In the genomic region with DNA sequence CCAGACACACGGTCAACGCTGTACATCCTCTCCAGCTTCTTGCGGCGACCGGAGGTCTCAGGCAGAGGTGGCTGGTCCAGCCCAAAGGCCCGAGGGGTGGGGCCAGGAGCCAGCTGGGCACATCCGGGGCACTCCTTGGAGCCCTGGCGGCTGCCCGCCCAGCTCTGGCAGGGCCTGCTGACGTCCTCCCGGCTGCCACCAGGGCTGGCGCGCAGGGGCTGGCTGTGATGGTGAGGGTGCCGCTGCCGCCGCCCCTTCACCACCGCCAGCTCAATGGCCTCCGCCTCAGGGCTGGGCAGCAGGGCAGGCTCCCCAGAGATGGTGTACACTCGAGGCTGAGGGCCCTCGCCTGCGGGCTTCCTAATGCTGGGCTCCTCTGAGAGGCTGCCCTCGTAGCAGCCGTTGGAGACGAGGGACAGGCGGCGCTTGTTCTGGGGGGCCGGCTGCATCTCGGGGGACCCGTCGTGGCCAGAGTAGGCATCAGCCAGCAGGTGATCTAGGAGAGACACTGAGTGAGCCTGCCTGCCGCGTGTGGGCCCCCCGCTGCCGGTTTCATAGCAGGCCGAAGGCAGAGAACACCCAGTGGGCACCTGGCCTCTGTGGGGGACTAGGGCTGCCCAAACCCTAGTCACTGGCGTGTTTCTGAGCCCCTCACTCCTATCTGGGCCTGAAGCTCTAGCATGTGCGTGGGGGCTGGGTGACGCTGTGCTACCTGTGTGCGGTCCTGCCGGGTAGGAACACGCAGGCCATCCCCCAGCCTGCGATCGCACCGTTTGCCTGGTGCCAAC, we compare ENCODE assay signal across 9 cellular contexts. TPM values are rescaled to one million over a fixed set of nuclear protein-coding genes. Genes with fewer than 3 reads are reported as not detected.
A peak's percentile ranks its signal among the peaks of the same experiment; 100 is the strongest.
DNase-seq lines count a peak whose midpoint lies in the region; ATAC-seq and TF ChIP-seq lines count a peak whose summit lies in the region.
"Had no signal": no experiment of that assay in that cellular context is flagged by ENCODE, and none has a peak within 500 bp of the region (broad histone marks: within the 10 kb centered on the region; RNA-seq: fewer than 3 reads in every experiment).

No MANE protein-coding gene starts in this region.

- no peaks in the 10 kb centered on the region for H3K27me3 ChIP-seq in right atrium auricular region
- H3K27me3 ChIP-seq in brain microvascular endothelial cell (replicated peaks), result no peaks in the 10 kb centered on the region
- no peaks in the 10 kb centered on the region for H3K27me3 ChIP-seq in lung (ENCODE audit: control insufficient read depth, insufficient read depth)
- H3K27me3 ChIP-seq in vagina, result no peaks in the 10 kb centered on the region

- TF ChIP-seq CTCF in right atrium auricular region (IDR thresholded peaks at IDR 0.05), result no peak
- no peak for TF ChIP-seq CTCF in brain microvascular endothelial cell (IDR thresholded peaks at IDR 0.05; ENCODE audit: low read depth, low read length, missing control alignments)
- no peak for TF ChIP-seq CTCF in lung (IDR thresholded peaks at IDR 0.05; ENCODE audit: control extremely low read depth, extremely low read depth)
- no peak for TF ChIP-seq CTCF in vagina (IDR thresholded peaks at IDR 0.05)

- DNase-seq in Right ventricle myocardium superior (peak; percentile 43), right atrium auricular region (ENCODE audit: low spot score) (no peak), brain microvascular endothelial cell (no peak), lung (ENCODE audit: low spot score) (no peak), vagina (ENCODE audit: extremely low spot score in 2 of 2) (no peak), HK-2 (ENCODE audit: unreplicated experiment) (no peak), NCI-H1436 (lab: John Stamatoyannopoulos, UW) (no peak), DMS114 treated with DMSO at 0.1 percent for 48 hours (lab: John Stamatoyannopoulos, UW; ENCODE audit: unreplicated experiment) (no peak)
- DNase-seq: OCI-M1 had no signal

- H3K4me1 ChIP-seq in right atrium auricular region (peaks cover 0 to 42% of the 10 kb centered on the region in 2 donors), lung (ENCODE audit: control insufficient read depth in 2 of 2, insufficient read depth in 2 of 2, low read length in 2 of 2) (peaks cover 0 to 11% of the 10 kb centered on the region in 2 donors), vagina (peaks cover 43% of the 10 kb centered on the region)

- intact Hi-C loops in Right ventricle myocardium superior (cut with DNase I), result no loop called here
- intact Hi-C loops in vagina (cut with DNase I), result no loop called here

- H3K4me3 ChIP-seq in right atrium auricular region (peak overlapping the region in 1 of 2 donors; percentile 72), brain microvascular endothelial cell (ENCODE audit: low read depth, low read length) (peak overlapping the region; percentile 61), lung (peak overlapping the region; percentile 56), vagina (peak overlapping the region; percentile 83 to 86)

- in situ Hi-C loops in brain microvascular endothelial cell (cut with HindIII; ENCODE audit: low pct_ligation_motif_present, low sequenced_read_pairs), result no loop called here

- H3K27ac ChIP-seq in right atrium auricular region (peak overlapping the region in 1 of 2 donors; percentile 66), brain microvascular endothelial cell (no peak overlapping the region), lung (ENCODE audit: low read depth in 1 of 2, low read length in 1 of 2) (no peak overlapping the region), vagina (peak overlapping the region; percentile 65)

- no peak for ATAC-seq in Right ventricle myocardium superior (ENCODE audit: poor library complexity)
- no peak for ATAC-seq in lung (ENCODE audit: insufficient read depth, low FRiP score)

- peaks cover 2% of the 10 kb centered on the region for H3K36me3 ChIP-seq in right atrium auricular region
- peaks cover 19% of the 10 kb centered on the region for H3K36me3 ChIP-seq in brain microvascular endothelial cell (replicated peaks)
- peaks cover 0 to 10% of the 10 kb centered on the region in 2 donors for H3K36me3 ChIP-seq in lung (ENCODE audit: control insufficient read depth in 2 of 2, insufficient read depth in 2 of 2, low read length in 2 of 2)
- H3K36me3 ChIP-seq in vagina, result no peaks in the 10 kb centered on the region

- TF ChIP-seq POLR2A in vagina (IDR thresholded peaks at IDR 0.05), result no peak

- 94 to 96% methylated on average over 44 of the region's 44 CpGs for WGBS in lung, 2 donors

- no peaks in the 10 kb centered on the region for H3K9me3 ChIP-seq in right atrium auricular region
- no peaks in the 10 kb centered on the region for H3K9me3 ChIP-seq in lung (ENCODE audit: control insufficient read depth in 2 of 2, insufficient read depth in 1 of 2, low read length in 1 of 2)
- H3K9me3 ChIP-seq in vagina, result no peaks in the 10 kb centered on the region

RNA-seq across cellular contexts. Expression of a gene that starts 1.5 kb away (rescaled TPM):
- total RNA-seq in Right ventricle myocardium superior (10.0 TPM), right atrium auricular region (10 to 100 TPM; 16.2 to 26.2 TPM), lung (10 to 100 TPM; 13.8 to 34.1 TPM), vagina (35.1 TPM)
- polyA plus RNA-seq in lung, result 10 to 100 TPM; 26.1 to 39.8 TPM

RNA-seq across cellular contexts. Expression of a gene that starts 16.4 kb away (rescaled TPM):
- total RNA-seq in Right ventricle myocardium superior (not detected), right atrium auricular region (not detected), lung (under 1 TPM; 0.14 to 0.28 TPM), vagina (not detected)
- under 1 TPM; 0.08 to 0.45 TPM for polyA plus RNA-seq in lung

RNA-seq across cellular contexts. Expression of a gene that starts 34.4 kb away (rescaled TPM):
- 1.7 TPM for total RNA-seq in Right ventricle myocardium superior
- 1 to 10 TPM in 1 of 2 donors, under 1 TPM in 1; 0.94 to 3.4 TPM for total RNA-seq in right atrium auricular region
- total RNA-seq in lung, result 10 to 100 TPM in 1 of 2 donors, 1 to 10 TPM in 1; 3.1 to 10.1 TPM
- 10 to 100 TPM in 1 of 2 donors, 1 to 10 TPM in 1; 2.1 to 11.7 TPM for polyA plus RNA-seq in lung
- 2.9 TPM for total RNA-seq in vagina

RNA-seq across cellular contexts. Expression of a gene that starts 34.6 kb away (rescaled TPM):
- total RNA-seq in Right ventricle myocardium superior (6.9 TPM), right atrium auricular region (1 to 10 TPM; 5.9 to 6.0 TPM), lung (10 to 100 TPM; 17.5 to 21.5 TPM), vagina (35.6 TPM)
- polyA plus RNA-seq in lung, result 10 to 100 TPM in 1 of 2 donors, 1 to 10 TPM in 1; 8.6 to 30.5 TPM
